Comparison of ENCODE assay signal across 8 cellular contexts in genomic region chr12:31324116-31324844, GRCh38. TPM values are rescaled to one million over a fixed set of nuclear protein-coding genes. Genes with fewer than 3 reads are reported as not detected.
A peak's percentile ranks its signal among the peaks of the same experiment; 100 is the strongest.
DNase-seq lines count a peak whose midpoint lies in the region; ATAC-seq and TF ChIP-seq lines count a peak whose summit lies in the region.

No MANE protein-coding gene starts in this region.

- peak overlapping the region; percentile 89 for H3K4me3 ChIP-seq in HEK293 (ENCODE audit: low read depth, low read length)

- H3K4me3 Mint-ChIP-seq in WTC11, result peak overlapping the region; percentile 99

- H3K9me3 Mint-ChIP-seq in WTC11, result no peaks in the 10 kb centered on the region

- H3K4me1 ChIP-seq in HEK293 (ENCODE audit: control insufficient read depth, insufficient read depth, low read length), result peaks cover 21% of the 10 kb centered on the region

- peak; percentile 21 for ATAC-seq in WTC11

- peak overlapping the region; percentile 98 for H3K27ac ChIP-seq in HEK293 (ENCODE audit: extremely low read depth, low read depth, low read length)

- no peaks in the 10 kb centered on the region for H3K36me3 ChIP-seq in HEK293 (ENCODE audit: control insufficient read depth in 2 of 2, insufficient read depth in 1 of 2, low read length in 2 of 2)

- DNase-seq in GM10248 (ENCODE audit: extremely low spot score) (peak; percentile 67), NCI-H1105 treated with DMSO at 0.1 percent for 48 hours (lab: John Stamatoyannopoulos, UW) (peak; percentile 71), WTC11 (ENCODE audit: low spot score) (peak; percentile 56), kidney glomerular epithelial cell (lab: John Stamatoyannopoulos, UW) (peak; percentile 74), inferior parietal cortex (ENCODE audit: extremely low spot score) (no peak)
- peak; percentile 90 for DNase-seq in central memory CD4-positive, alpha-beta T cell
- peak; percentile 34 to 41 for DNase-seq in stimulated activated CD4-positive, alpha-beta T cell treated with anti-CD3 and anti-CD28 coated beads, Interleukin-1b, Interleukin-23, amount 100 ng/mL, for 1 hour (ENCODE audit: low read depth in 2 of 2)

- H3K4me1 Mint-ChIP-seq in WTC11, result peaks cover 47% of the 10 kb centered on the region

- no peaks in the 10 kb centered on the region for H3K9me3 ChIP-seq in HEK293 (ENCODE audit: control insufficient read depth, insufficient read depth, low read depth, low read length)

- TF ChIP-seq CTCF in GM10248 (IDR thresholded peaks at IDR 0.05; ENCODE audit: control extremely low read depth, extremely low read depth, low read depth, missing control alignments), result no peak
- TF ChIP-seq CTCF in HEK293 (tag by site-specific recombination; IDR thresholded peaks at IDR 0.05), result peak; percentile 88
- no peak for TF ChIP-seq CTCF in WTC11 (IDR thresholded peaks at IDR 0.05)

- peaks cover 9% of the 10 kb centered on the region for H3K36me3 Mint-ChIP-seq in WTC11

- CTCF ChIA-PET in GM10248 (lab: Yijun Ruan, JAX), result interaction anchor here (1.0 to 2.6 kb wide), 2 partner anchors 13 to 23 kb away, joined by 3 to 5 read pairs; no protein-coding TSS in a partner anchor
- CTCF ChIA-PET in HEK293 (lab: Yijun Ruan, JAX), result interaction anchor here (0.7 kb wide), 1 partner anchor 1225 kb away, joined by 3 read pairs; no protein-coding TSS in a partner anchor
- CTCF ChIA-PET in WTC11 (lab: Charles Lee), result no interaction called here

- H3K27ac Mint-ChIP-seq in WTC11, result peak overlapping the region; percentile 82

- H3K27me3 Mint-ChIP-seq in WTC11 (ENCODE audit: low read depth), result no peaks in the 10 kb centered on the region

- POLR2A ChIA-PET in GM10248 (lab: Yijun Ruan, JAX) (no interaction called here), HEK293 (lab: Yijun Ruan, JAX) (no interaction called here), WTC11 (lab: Charles Lee) (interaction anchor here (2.7 to 2.8 kb wide), 2 partner anchors 47 to 62 kb away, joined by 24 to 26 read pairs; no protein-coding TSS in a partner anchor)

TF ChIP-seq in HEK293, 187 proteins besides CTCF, POLR2A, EP300 and RAD21 (continues in another document):
- TF ChIP-seq YY1 (tag by site-specific recombination; IDR thresholded peaks at IDR 0.05) (peak; percentile 82), ZFHX2 (tag by site-specific recombination; conservative IDR thresholded peaks at IDR 0.05) (no peak), SCRT1 (tag by site-specific recombination; IDR thresholded peaks at IDR 0.05; ENCODE audit: borderline replicate concordance) (no peak), ZNF660 (tag by site-specific recombination; IDR thresholded peaks at IDR 0.05) (peak; percentile 68; the same call in 1 of the 2 replicates), ZNF837 (tag by site-specific recombination; IDR thresholded peaks at IDR 0.05) (peak; percentile 58; the same call in 1 of the 2 replicates), ZNF548 (tag by site-specific recombination; IDR thresholded peaks at IDR 0.05) (no peak), ZBTB10 (tag by site-specific recombination; IDR thresholded peaks at IDR 0.05) (peak; percentile 26), ZNF394 (tag by site-specific recombination; IDR thresholded peaks at IDR 0.05; ENCODE audit: borderline replicate concordance) (no peak), ZBTB44 (tag by site-specific recombination; IDR thresholded peaks at IDR 0.05) (0 out of 2 replicates have a peak, but pooled peaks have one; percentile 6)

TF ChIP-seq in WTC11, 78 proteins besides CTCF, POLR2A, EP300 and RAD21:
- TF ChIP-seq GABPB1 (CRISPR knock-in tag; IDR thresholded peaks at IDR 0.05) (0 out of 2 replicates have a peak, but pooled peaks have one; percentile 24), HMGXB4 (CRISPR knock-in tag; IDR thresholded peaks at IDR 0.05) (no peak), ATF1 (CRISPR knock-in tag; IDR thresholded peaks at IDR 0.05) (no peak), MYBL2 (CRISPR knock-in tag; IDR thresholded peaks at IDR 0.05) (0 out of 2 replicates have a peak, but pooled peaks have one; percentile 38), ZNF425 (CRISPR knock-in tag; conservative IDR thresholded peaks at IDR 0.05) (no peak), CDX4 (CRISPR knock-in tag; IDR thresholded peaks at IDR 0.05; ENCODE audit: borderline replicate concordance) (no peak), PRDM15 (CRISPR knock-in tag; IDR thresholded peaks at IDR 0.05) (no peak), RELA (CRISPR knock-in tag; IDR thresholded peaks at IDR 0.05; ENCODE audit: borderline replicate concordance) (no peak), FOXK1 (CRISPR knock-in tag; IDR thresholded peaks at IDR 0.05) (peak; percentile 25; the same call in 1 of the 2 replicates)
TF ChIP-seq in WTC11: peak in this region for 3.

RNA-seq across cellular contexts. Expression of gene SINHCAF, which starts 1.7 kb away (rescaled TPM):
- 407 to 438 TPM (median 424 TPM) in 3 replicates for total RNA-seq in WTC11 (2021)
